In the genomic region with DNA sequence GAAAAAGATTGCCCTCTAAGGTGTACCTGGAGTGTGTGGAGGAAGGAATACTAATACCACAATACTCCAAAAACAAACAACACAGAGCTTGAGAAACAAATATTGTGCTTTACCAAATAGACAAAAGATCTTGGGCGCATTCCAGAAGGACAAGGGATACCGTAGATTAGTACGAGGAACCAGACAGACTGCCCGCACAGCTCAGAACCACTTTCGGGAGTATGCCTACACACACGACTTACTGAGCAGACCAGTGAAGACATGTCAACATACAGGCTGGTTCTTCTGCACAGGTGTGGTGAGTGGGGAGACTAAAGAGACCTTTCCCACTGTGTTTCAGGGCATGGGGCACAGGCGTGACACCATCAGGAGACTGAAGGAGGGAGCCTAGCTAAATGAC, we compare ENCODE assay signal across 16 cellular contexts. TPM values are rescaled to one million over a fixed set of nuclear protein-coding genes. Genes with fewer than 3 reads are reported as not detected.
"Had no signal": no experiment of that assay in that cellular context is flagged by ENCODE, and none has a peak within 500 bp of the region (broad histone marks: within the 10 kb centered on the region; RNA-seq: fewer than 3 reads in every experiment).

No MANE protein-coding gene starts in this region.

- ATAC-seq: activated CD4-positive, alpha-beta T cell treated with anti-CD3 and anti-CD28 coated beads for 36 hours; activated T-cell treated with anti-CD3 and anti-CD28 coated beads, Interleukin-2, amount 50 U/mL, for 4 hours; heart left ventricle; naive thymus-derived CD8-positive, alpha-beta T cell; pancreas; SK-N-SH treated with all-trans-retinoic acid at 6 μM for 48 hours; stimulated activated memory B cell treated with anti-CD40 and anti-IgM and Interleukin-4, amounts not matched to agents 10 μg/mL and 1 μg/mL and 100 μg/mL, for 72 hours had no signal

- H3K36me3 Mint-ChIP-seq: activated CD4-positive, alpha-beta memory T cell treated with anti-CD3 and anti-CD28 coated beads for 36 hours; activated naive CD4-positive, alpha-beta T cell treated with anti-CD3 and anti-CD28 coated beads, Interleukin-2, amount 50 U/mL, for 24 hours; stimulated activated memory B cell treated with anti-CD40 and anti-IgM and Interleukin-4, amounts not matched to agents 10 μg/mL and 1 μg/mL and 100 μg/mL, for 72 hours had no signal

- H3K9me3 Mint-ChIP-seq: activated naive CD4-positive, alpha-beta T cell treated with anti-CD3 and anti-CD28 coated beads, Interleukin-2, amount 50 U/mL, for 24 hours; activated T-cell treated with anti-CD3 and anti-CD28 coated beads, Interleukin-2, amount 50 U/mL, for 4 hours had no signal

- H3K27ac ChIP-seq: adrenal gland, heart left ventricle, pancreas, tibial artery had no signal

- H3K4me1 ChIP-seq: adrenal gland, heart left ventricle, pancreas, tibial artery had no signal

- DNase-seq: activated CD4-positive, alpha-beta memory T cell treated with anti-CD3 and anti-CD28 coated beads for 36 hours; activated CD4-positive, alpha-beta T cell treated with anti-CD3 and anti-CD28 coated beads for 36 hours; activated effector memory CD4-positive, alpha-beta T cell treated with anti-CD3 and anti-CD28 coated beads, Interleukin-2, amount 50 U/mL, for 16 hours; activated T-cell treated with anti-CD3 and anti-CD28 coated beads, Interleukin-2, amount 50 U/mL, for 4 hours; adrenal gland; caudate nucleus; heart left ventricle; naive thymus-derived CD8-positive, alpha-beta T cell; pancreas; stimulated activated CD4-positive, alpha-beta T cell treated with anti-CD3 and anti-CD28 coated beads, Interleukin-2, amount 100 ng/mL, for 48 hours; tibial artery had no signal

- H3K4me3 ChIP-seq: adrenal gland, heart left ventricle, pancreas, tibial artery had no signal

- H3K9me3 ChIP-seq: adrenal gland, pancreas had no signal

- H3K36me3 ChIP-seq: adrenal gland, heart left ventricle, pancreas, tibial artery had no signal

- H3K4me3 Mint-ChIP-seq: activated CD4-positive, alpha-beta memory T cell treated with anti-CD3 and anti-CD28 coated beads for 36 hours; activated CD4-positive, alpha-beta T cell treated with anti-CD3 and anti-CD28 coated beads for 36 hours; activated naive CD4-positive, alpha-beta T cell treated with anti-CD3 and anti-CD28 coated beads, Interleukin-2, amount 50 U/mL, for 24 hours; activated T-cell treated with anti-CD3 and anti-CD28 coated beads, Interleukin-2, amount 50 U/mL, for 4 hours; memory B cell; naive thymus-derived CD8-positive, alpha-beta T cell; stimulated activated memory B cell treated with anti-CD40 and anti-IgM and Interleukin-4, amounts not matched to agents 10 μg/mL and 1 μg/mL and 100 μg/mL, for 72 hours had no signal

- H3K27ac Mint-ChIP-seq: activated CD4-positive, alpha-beta memory T cell treated with anti-CD3 and anti-CD28 coated beads for 36 hours; activated CD4-positive, alpha-beta T cell treated with anti-CD3 and anti-CD28 coated beads for 36 hours; activated naive CD4-positive, alpha-beta T cell treated with anti-CD3 and anti-CD28 coated beads, Interleukin-2, amount 50 U/mL, for 24 hours; memory B cell; naive thymus-derived CD8-positive, alpha-beta T cell; stimulated activated memory B cell treated with anti-CD40 and anti-IgM and Interleukin-4, amounts not matched to agents 10 μg/mL and 1 μg/mL and 100 μg/mL, for 72 hours had no signal

- H3K4me1 Mint-ChIP-seq: activated CD4-positive, alpha-beta T cell treated with anti-CD3 and anti-CD28 coated beads for 36 hours; activated naive CD4-positive, alpha-beta T cell treated with anti-CD3 and anti-CD28 coated beads, Interleukin-2, amount 50 U/mL, for 24 hours; memory B cell; naive thymus-derived CD8-positive, alpha-beta T cell; stimulated activated memory B cell treated with anti-CD40 and anti-IgM and Interleukin-4, amounts not matched to agents 10 μg/mL and 1 μg/mL and 100 μg/mL, for 72 hours had no signal

- H3K27me3 ChIP-seq: pancreas had no signal

RNA-seq across cellular contexts. Expression of a gene that starts 15.8 kb away (rescaled TPM):
- total RNA-seq: activated CD4-positive, alpha-beta memory T cell treated with anti-CD3 and anti-CD28 coated beads for 36 hours; activated CD4-positive, alpha-beta T cell treated with anti-CD3 and anti-CD28 coated beads for 36 hours; activated T-cell treated with anti-CD3 and anti-CD28 coated beads, Interleukin-2, amount 50 U/mL, for 4 hours; heart left ventricle; naive thymus-derived CD8-positive, alpha-beta T cell; T-helper 1 cell treated with Interleukin-12 subunit alpha and Interleukin-12 subunit beta and Interleukin-4 antibody, amounts not matched to agents 30 ng/mL and 1 ng/mL, for 36 hours had no signal
- polyA plus RNA-seq: naive thymus-derived CD8-positive, alpha-beta T cell had no signal
